In the genomic region with DNA sequence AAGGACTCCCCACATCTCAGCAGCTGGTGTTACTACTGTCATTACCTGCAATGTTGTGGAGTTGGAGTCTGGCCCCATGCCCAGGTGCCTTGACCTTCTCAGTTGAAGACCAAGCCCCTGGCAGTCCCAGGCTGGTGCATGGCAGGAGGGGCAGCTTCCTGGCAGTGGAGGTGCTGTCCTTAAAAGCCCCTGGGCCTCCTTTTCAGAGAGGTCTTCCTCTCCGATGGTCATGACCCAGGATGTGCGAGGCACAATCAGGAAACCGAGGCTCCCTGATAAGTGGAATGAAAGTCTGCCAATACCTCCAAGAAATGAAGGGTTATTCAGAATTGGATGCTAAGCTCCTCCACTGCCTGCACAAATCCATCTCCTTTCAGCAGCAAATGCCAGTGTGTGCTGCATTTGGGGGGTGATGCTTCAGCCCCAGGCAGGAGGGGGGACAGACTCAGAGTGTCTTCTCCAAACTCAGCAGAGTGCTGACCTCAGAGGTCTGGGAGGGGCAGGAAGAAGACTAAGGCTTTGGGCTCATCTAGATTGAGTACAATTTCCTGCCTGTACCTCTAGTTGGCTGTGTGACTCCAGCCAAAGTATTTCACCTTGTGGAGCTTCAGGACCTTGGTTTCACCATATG, we compare ENCODE assay signal across 1 cellular context.
TF ChIP-seq lines count a peak whose summit lies in the region.

No MANE protein-coding gene starts in this region.

TF ChIP-seq in SK-N-SH, 30 proteins besides CTCF, POLR2A, EP300 and RAD21 (continued from another document):
- TF ChIP-seq, protein P1, sequence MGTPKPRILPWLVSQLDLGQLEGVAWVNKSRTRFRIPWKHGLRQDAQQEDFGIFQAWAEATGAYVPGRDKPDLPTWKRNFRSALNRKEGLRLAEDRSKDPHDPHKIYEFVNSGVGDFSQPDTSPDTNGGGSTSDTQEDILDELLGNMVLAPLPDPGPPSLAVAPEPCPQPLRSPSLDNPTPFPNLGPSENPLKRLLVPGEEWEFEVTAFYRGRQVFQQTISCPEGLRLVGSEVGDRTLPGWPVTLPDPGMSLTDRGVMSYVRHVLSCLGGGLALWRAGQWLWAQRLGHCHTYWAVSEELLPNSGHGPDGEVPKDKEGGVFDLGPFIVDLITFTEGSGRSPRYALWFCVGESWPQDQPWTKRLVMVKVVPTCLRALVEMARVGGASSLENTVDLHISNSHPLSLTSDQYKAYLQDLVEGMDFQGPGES (IDR thresholded peaks at IDR 0.05; ENCODE audit: low read depth, low read length) = no peak
- TF ChIP-seq, protein P2, sequence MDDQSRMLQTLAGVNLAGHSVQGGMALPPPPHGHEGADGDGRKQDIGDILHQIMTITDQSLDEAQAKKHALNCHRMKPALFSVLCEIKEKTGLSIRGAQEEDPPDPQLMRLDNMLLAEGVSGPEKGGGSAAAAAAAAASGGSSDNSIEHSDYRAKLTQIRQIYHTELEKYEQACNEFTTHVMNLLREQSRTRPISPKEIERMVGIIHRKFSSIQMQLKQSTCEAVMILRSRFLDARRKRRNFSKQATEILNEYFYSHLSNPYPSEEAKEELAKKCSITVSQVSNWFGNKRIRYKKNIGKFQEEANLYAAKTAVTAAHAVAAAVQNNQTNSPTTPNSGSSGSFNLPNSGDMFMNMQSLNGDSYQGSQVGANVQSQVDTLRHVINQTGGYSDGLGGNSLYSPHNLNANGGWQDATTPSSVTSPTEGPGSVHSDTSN (IDR thresholded peaks at IDR 0.05) = no peak
- TF ChIP-seq SMC3 (IDR thresholded peaks at IDR 0.05; ENCODE audit: low read depth, low read length) = no peak
